1 cellular context compared by ENCODE assay signal in the genomic region with DNA sequence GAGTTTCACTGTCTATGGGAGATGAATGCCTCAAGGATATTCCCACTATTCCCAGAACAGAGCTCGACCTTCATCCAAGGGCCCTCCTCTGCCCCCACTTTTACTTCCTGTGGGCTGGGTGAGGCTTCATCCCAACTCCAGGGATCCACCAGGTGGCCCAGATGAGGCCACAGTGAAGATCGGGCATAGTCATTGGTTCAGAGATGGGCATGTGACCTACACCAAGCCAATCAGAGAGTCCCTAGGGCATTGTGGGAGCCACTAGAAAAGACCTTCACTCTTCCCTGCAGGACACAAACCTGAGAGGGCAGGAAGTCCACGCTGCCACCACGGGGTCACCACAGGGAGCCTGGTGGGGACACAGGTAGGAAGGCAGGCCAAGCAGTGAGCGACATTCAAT.
TF ChIP-seq lines count a peak whose summit lies in the region.

No MANE protein-coding gene starts in this region.

TF ChIP-seq in SK-N-SH treated with all-trans-retinoic acid at 6 μM for 48 hours, 23 proteins besides CTCF, POLR2A, EP300 and RAD21 (continued from another document):
- TF ChIP-seq, protein P1, sequence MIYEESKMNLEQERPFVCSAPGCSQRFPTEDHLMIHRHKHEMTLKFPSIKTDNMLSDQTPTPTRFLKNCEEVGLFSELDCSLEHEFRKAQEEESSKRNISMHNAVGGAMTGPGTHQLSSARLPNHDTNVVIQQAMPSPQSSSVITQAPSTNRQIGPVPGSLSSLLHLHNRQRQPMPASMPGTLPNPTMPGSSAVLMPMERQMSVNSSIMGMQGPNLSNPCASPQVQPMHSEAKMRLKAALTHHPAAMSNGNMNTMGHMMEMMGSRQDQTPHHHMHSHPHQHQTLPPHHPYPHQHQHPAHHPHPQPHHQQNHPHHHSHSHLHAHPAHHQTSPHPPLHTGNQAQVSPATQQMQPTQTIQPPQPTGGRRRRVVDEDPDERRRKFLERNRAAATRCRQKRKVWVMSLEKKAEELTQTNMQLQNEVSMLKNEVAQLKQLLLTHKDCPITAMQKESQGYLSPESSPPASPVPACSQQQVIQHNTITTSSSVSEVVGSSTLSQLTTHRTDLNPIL (CRISPR knock-in tag; IDR thresholded peaks at IDR 0.05; ENCODE audit: low read depth), result no peak
- TF ChIP-seq ZNF8 (CRISPR knock-in tag; IDR thresholded peaks at IDR 0.05) (no peak), BACH2 (CRISPR knock-in tag; IDR thresholded peaks at IDR 0.05; ENCODE audit: borderline replicate concordance) (no peak), TOX (CRISPR knock-in tag; IDR thresholded peaks at IDR 0.05; ENCODE audit: borderline replicate concordance) (no peak), TCF4 (CRISPR knock-in tag; IDR thresholded peaks at IDR 0.05; ENCODE audit: borderline replicate concordance) (no peak), ARNTL (CRISPR knock-in tag; IDR thresholded peaks at IDR 0.05; ENCODE audit: borderline replicate concordance, low read depth) (no peak), ESRRG (CRISPR knock-in tag; IDR thresholded peaks at IDR 0.05) (no peak), ZFP30 (CRISPR knock-in tag; IDR thresholded peaks at IDR 0.05) (no peak), ZNF565 (CRISPR knock-in tag; conservative IDR thresholded peaks at IDR 0.05; ENCODE audit: low read depth) (no peak), RARB (CRISPR knock-in tag; IDR thresholded peaks at IDR 0.05) (no peak), OSR1 (CRISPR knock-in tag; IDR thresholded peaks at IDR 0.05) (no peak)
- TF ChIP-seq, protein P2, sequence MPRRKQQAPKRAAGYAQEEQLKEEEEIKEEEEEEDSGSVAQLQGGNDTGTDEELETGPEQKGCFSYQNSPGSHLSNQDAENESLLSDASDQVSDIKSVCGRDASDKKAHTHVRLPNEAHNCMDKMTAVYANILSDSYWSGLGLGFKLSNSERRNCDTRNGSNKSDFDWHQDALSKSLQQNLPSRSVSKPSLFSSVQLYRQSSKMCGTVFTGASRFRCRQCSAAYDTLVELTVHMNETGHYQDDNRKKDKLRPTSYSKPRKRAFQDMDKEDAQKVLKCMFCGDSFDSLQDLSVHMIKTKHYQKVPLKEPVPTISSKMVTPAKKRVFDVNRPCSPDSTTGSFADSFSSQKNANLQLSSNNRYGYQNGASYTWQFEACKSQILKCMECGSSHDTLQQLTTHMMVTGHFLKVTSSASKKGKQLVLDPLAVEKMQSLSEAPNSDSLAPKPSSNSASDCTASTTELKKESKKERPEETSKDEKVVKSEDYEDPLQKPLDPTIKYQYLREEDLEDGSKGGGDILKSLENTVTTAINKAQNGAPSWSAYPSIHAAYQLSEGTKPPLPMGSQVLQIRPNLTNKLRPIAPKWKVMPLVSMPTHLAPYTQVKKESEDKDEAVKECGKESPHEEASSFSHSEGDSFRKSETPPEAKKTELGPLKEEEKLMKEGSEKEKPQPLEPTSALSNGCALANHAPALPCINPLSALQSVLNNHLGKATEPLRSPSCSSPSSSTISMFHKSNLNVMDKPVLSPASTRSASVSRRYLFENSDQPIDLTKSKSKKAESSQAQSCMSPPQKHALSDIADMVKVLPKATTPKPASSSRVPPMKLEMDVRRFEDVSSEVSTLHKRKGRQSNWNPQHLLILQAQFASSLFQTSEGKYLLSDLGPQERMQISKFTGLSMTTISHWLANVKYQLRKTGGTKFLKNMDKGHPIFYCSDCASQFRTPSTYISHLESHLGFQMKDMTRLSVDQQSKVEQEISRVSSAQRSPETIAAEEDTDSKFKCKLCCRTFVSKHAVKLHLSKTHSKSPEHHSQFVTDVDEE (CRISPR knock-in tag; IDR thresholded peaks at IDR 0.05), result no peak
TF ChIP-seq in SK-N-SH treated with all-trans-retinoic acid at 6 μM for 48 hours: peak in this region for 0.
